1 cellular context compared by ENCODE assay signal in the genomic region with DNA sequence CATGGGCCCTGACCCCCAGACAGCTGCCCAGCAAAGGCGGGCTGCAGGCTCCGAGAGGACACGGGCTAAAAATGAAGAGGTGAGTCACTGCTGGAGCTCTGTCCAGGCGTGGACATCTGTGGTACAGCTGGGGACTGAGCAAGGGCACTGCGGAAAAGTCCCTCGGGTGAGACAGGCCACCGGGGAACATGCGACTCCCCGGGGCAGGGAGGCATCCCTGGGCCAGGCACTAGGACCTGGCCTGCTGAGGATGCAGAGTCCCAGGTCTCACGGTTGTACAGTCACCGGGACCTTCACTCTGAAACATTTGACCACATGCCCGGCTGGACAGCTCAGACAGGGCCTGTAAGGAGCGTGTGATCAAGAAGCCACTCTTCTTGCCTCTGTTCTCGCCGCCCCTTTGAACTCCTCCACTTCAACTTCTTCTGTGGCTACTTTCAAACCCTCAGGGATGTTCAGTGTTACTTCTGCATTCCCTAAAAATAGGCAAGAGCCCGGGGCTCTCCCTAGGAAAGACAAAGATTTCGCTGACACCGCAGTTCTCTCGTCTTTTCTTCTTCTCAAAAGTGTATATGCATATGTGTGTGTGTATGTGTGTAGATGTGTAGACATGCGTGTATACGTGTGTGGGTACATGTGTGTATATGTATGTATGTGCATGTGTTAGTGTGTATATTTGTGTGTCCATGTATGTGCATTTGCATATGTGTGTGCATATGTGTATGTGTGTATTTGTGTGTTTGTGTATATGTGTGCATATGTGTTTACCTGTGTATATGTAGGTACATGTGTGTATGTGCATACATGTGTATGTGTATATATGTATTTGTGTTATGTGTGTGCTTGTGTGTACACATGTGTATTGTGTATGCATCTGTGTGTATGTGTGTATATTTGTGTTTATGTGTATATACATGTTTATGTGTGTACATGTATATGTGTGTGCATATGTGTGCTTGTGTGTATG.
A peak's percentile ranks its signal among the peaks of the same experiment; 100 is the strongest.
TF ChIP-seq lines count a peak whose summit lies in the region.

No MANE protein-coding gene starts in this region.

TF ChIP-seq in HepG2, 621 proteins besides CTCF, POLR2A, EP300 and RAD21:
- TF ChIP-seq FOXP1 (IDR thresholded peaks at IDR 0.05) (0 out of 2 replicates have a peak, but pooled peaks have one; percentile 17), FOXP1 (CRISPR knock-in tag; IDR thresholded peaks at IDR 0.05) (no peak), ZNF572 (CRISPR knock-in tag; IDR thresholded peaks at IDR 0.05) (no peak), ZNF138 (CRISPR knock-in tag; IDR thresholded peaks at IDR 0.05; ENCODE audit: low read depth) (no peak), ZNF207 (IDR thresholded peaks at IDR 0.05; ENCODE audit: borderline replicate concordance) (0 out of 2 replicates have a peak, but pooled peaks have one; percentile 28), ZNF670 (CRISPR knock-in tag; IDR thresholded peaks at IDR 0.05; ENCODE audit: borderline replicate concordance) (no peak), MAFF (IDR thresholded peaks at IDR 0.05; ENCODE audit: low read depth, low read length) (peak; percentile 91), MNT (IDR thresholded peaks at IDR 0.05) (peak; percentile 50), MAFK (conservative IDR thresholded peaks at IDR 0.05 in 1 of 2, IDR thresholded peaks at IDR 0.05 in 1 of 2; ENCODE audit: low read length in 2 of 2) (peak; percentile 90 to 95), ZBTB14 (CRISPR knock-in tag; IDR thresholded peaks at IDR 0.05) (no peak)
TF ChIP-seq in HepG2: peak in this region for 5.
